Comparison of ENCODE assay signal across 1 cellular context in genomic region chr5:73693573-73694061, GRCh38.
TF ChIP-seq lines count a peak whose summit lies in the region.

No MANE protein-coding gene starts in this region.

TF ChIP-seq in HepG2, 621 proteins besides CTCF, POLR2A, EP300 and RAD21 (continued from another document and continues in another):
- no peak for TF ChIP-seq TFDP1 (CRISPR knock-in tag; IDR thresholded peaks at IDR 0.05; ENCODE audit: borderline replicate concordance)
- TF ChIP-seq TRIM24 (CRISPR knock-in tag; IDR thresholded peaks at IDR 0.05), result no peak
- TF ChIP-seq ERF (CRISPR knock-in tag; IDR thresholded peaks at IDR 0.05), result 0 out of 2 replicates have a peak, but pooled peaks have one; percentile 36
- TF ChIP-seq ZNF263 (CRISPR knock-in tag; IDR thresholded peaks at IDR 0.05), result no peak
- no peak for TF ChIP-seq ZNF12 (CRISPR knock-in tag; IDR thresholded peaks at IDR 0.05)
- no peak for TF ChIP-seq NFYC (CRISPR knock-in tag; IDR thresholded peaks at IDR 0.05)
- no peak for TF ChIP-seq SIX1 (CRISPR knock-in tag; IDR thresholded peaks at IDR 0.05; ENCODE audit: borderline replicate concordance)
- peak; percentile 38; the same call in 1 of the 2 replicates for TF ChIP-seq HNF4A (CRISPR knock-in tag; IDR thresholded peaks at IDR 0.05)
- no peak for TF ChIP-seq ZNF256 (CRISPR knock-in tag; conservative IDR thresholded peaks at IDR 0.05)
- no peak for TF ChIP-seq MIER2 (CRISPR knock-in tag; IDR thresholded peaks at IDR 0.05)
- peak; percentile 79 for TF ChIP-seq ARID5B (CRISPR knock-in tag; IDR thresholded peaks at IDR 0.05)
- TF ChIP-seq BRCA1 (CRISPR knock-in tag; IDR thresholded peaks at IDR 0.05), result no peak
- peak; percentile 41 for TF ChIP-seq STAG1 (CRISPR knock-in tag; IDR thresholded peaks at IDR 0.05)
- no peak for TF ChIP-seq MAFF (IDR thresholded peaks at IDR 0.05; ENCODE audit: low read depth, low read length)
- TF ChIP-seq ZHX1 (CRISPR knock-in tag; IDR thresholded peaks at IDR 0.05; ENCODE audit: low read depth), result no peak
- TF ChIP-seq CBX2 (IDR thresholded peaks at IDR 0.05; ENCODE audit: low read depth, low read length), result no peak
- no peak for TF ChIP-seq CBX2 (CRISPR knock-in tag; IDR thresholded peaks at IDR 0.05; ENCODE audit: low read depth)
- no peak for TF ChIP-seq ZBTB26 (CRISPR knock-in tag; IDR thresholded peaks at IDR 0.05; ENCODE audit: borderline replicate concordance)
- TF ChIP-seq BHLHE40 (IDR thresholded peaks at IDR 0.05; ENCODE audit: low read length), result no peak
- no peak for TF ChIP-seq SPEN (CRISPR knock-in tag; IDR thresholded peaks at IDR 0.05; ENCODE audit: low read depth)
- no peak for TF ChIP-seq PLSCR1 (CRISPR knock-in tag; IDR thresholded peaks at IDR 0.05; ENCODE audit: borderline replicate concordance)
- no peak for TF ChIP-seq FOXM1 (CRISPR knock-in tag; IDR thresholded peaks at IDR 0.05)
- no peak for TF ChIP-seq SMAD1 (CRISPR knock-in tag; IDR thresholded peaks at IDR 0.05; ENCODE audit: borderline replicate concordance, low read depth)
- TF ChIP-seq MNT (IDR thresholded peaks at IDR 0.05), result no peak
- no peak for TF ChIP-seq ZNF678 (CRISPR knock-in tag; IDR thresholded peaks at IDR 0.05)
- TF ChIP-seq ZNF451 (CRISPR knock-in tag; IDR thresholded peaks at IDR 0.05), result no peak
- no peak for TF ChIP-seq ZNF83 (CRISPR knock-in tag; IDR thresholded peaks at IDR 0.05; ENCODE audit: borderline replicate concordance)
- no peak for TF ChIP-seq NR3C1 (CRISPR knock-in tag; IDR thresholded peaks at IDR 0.05)
- no peak for TF ChIP-seq ZNF781 (CRISPR knock-in tag; IDR thresholded peaks at IDR 0.05; ENCODE audit: borderline replicate concordance, not compliant biosample characterization)
- TF ChIP-seq ZNF10 (CRISPR knock-in tag; IDR thresholded peaks at IDR 0.05; ENCODE audit: borderline replicate concordance, low read depth), result no peak
- no peak for TF ChIP-seq GPBP1L1 (CRISPR knock-in tag; IDR thresholded peaks at IDR 0.05)
- TF ChIP-seq ZNF710 (CRISPR knock-in tag; IDR thresholded peaks at IDR 0.05; ENCODE audit: borderline replicate concordance), result peak; percentile 68; the same call in 1 of the 2 replicates
- TF ChIP-seq SNAPC4 (CRISPR knock-in tag; IDR thresholded peaks at IDR 0.05), result no peak
- no peak for TF ChIP-seq ZNF670 (CRISPR knock-in tag; IDR thresholded peaks at IDR 0.05; ENCODE audit: borderline replicate concordance)
- no peak for TF ChIP-seq HINFP (CRISPR knock-in tag; IDR thresholded peaks at IDR 0.05; ENCODE audit: low read depth)
- no peak for TF ChIP-seq SMARCC2 (IDR thresholded peaks at IDR 0.05)
- TF ChIP-seq TEAD3 (CRISPR knock-in tag; optimal IDR thresholded peaks at IDR 0.05; ENCODE audit: borderline replicate concordance), result peak; percentile 57
- peak; percentile 52; the same call in 1 of the 2 replicates for TF ChIP-seq IRF2 (CRISPR knock-in tag; IDR thresholded peaks at IDR 0.05)
- TF ChIP-seq ZSCAN20 (CRISPR knock-in tag; IDR thresholded peaks at IDR 0.05; ENCODE audit: borderline replicate concordance), result no peak
